ENCODE assay signal across 12 cellular contexts in the genomic region with DNA sequence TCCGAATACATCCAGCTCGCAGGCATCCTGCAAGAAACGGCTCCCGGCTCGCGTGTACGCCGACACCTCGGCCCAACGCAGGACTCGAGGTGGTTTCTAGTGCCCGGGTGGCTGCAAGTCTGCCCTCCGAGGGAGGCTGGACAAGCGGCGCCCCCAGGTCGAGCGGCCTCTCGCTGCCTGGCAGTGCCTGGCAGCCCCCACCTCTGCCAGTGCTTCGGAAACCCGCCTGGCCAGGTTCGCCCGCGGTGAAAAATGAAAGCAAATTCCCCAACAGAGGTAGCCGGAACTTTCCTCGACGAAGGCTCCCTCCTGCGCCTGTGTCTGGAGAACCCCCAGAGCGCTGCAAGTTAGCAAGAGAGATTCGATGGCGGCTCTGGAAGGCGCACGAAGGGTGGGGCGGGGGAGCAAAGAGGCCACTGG. TPM values are rescaled to one million over a fixed set of nuclear protein-coding genes. Genes with fewer than 3 reads are reported as not detected.
DNase-seq lines count a peak whose midpoint lies in the region; ATAC-seq and TF ChIP-seq lines count a peak whose summit lies in the region.
"Had no signal": no experiment of that assay in that cellular context is flagged by ENCODE, and none has a peak within 500 bp of the region (broad histone marks: within the 10 kb centered on the region; RNA-seq: fewer than 3 reads in every experiment).

No MANE protein-coding gene starts in this region.

- H3K4me1 Mint-ChIP-seq in CD14-positive monocyte (peaks cover 52% of the 10 kb centered on the region), neural progenitor cell (peaks cover 38% of the 10 kb centered on the region)

- peak overlapping the region in 2 of 7 donors; percentile 40 to 68 for H3K27ac Mint-ChIP-seq in CD14-positive monocyte
- no peak overlapping the region for H3K27ac Mint-ChIP-seq in neural progenitor cell

- peak overlapping the region; percentile 73 for H3K27ac ChIP-seq in RWPE1
- H3K27ac ChIP-seq in neural progenitor cell, result no peak overlapping the region

- peaks cover 84% of the 10 kb centered on the region for H3F3A ChIP-seq in neural progenitor cell (ENCODE audit: low read depth)

- H3K79me2 ChIP-seq in neural progenitor cell (ENCODE audit: low read depth), result peaks cover 10% of the 10 kb centered on the region

- no peak overlapping the region for H2AFZ ChIP-seq in neural progenitor cell (replicated peaks)

- DNase-seq in CD14-positive monocyte (ENCODE audit: low spot score), result no peak
- no peak for DNase-seq in RWPE1 (ENCODE audit: low spot score)
- no peak for DNase-seq in epithelial cell of proximal tubule (ENCODE audit: low read depth)
- DNase-seq in neural progenitor cell (ENCODE audit: low spot score), result peak; percentile 53
- no peak for DNase-seq in ureter (ENCODE audit: low spot score)
- no peak for DNase-seq in RKO (ENCODE audit: low spot score)
- DNase-seq in NCI-H524 (lab: John Stamatoyannopoulos, UW), result no peak
- DNase-seq: kidney glomerular epithelial cell, NCI-H2081 treated with DMSO at 0.1 percent for 48 hours had no signal

- no peaks in the 10 kb centered on the region for H3K9me3 ChIP-seq in neural progenitor cell (ENCODE audit: low read depth)
- H3K9me3 ChIP-seq: adrenal gland had no signal

- TF ChIP-seq CTCF in CD14-positive monocyte (IDR thresholded peaks at IDR 0.05) (no peak), RWPE1 (conservative IDR thresholded peaks at IDR 0.05; ENCODE audit: low read depth) (no peak), epithelial cell of proximal tubule (conservative IDR thresholded peaks at IDR 0.05; ENCODE audit: low read depth, low read length) (no peak), neural progenitor cell (IDR thresholded peaks at IDR 0.05) (no peak)

- H3K4me2 ChIP-seq in neural progenitor cell, result peak overlapping the region; percentile 80

- peak overlapping the region; percentile 89 for H3K4me3 ChIP-seq in epithelial cell of proximal tubule (ENCODE audit: low read depth, low read length)
- peak overlapping the region; percentile 87 for H3K4me3 ChIP-seq in neural progenitor cell

- CTCF ChIA-PET in RWPE1 (lab: Yijun Ruan, JAX), result interaction anchor here (0.6 kb wide), 1 partner anchor 113 kb away, joined by 3 read pairs; no protein-coding TSS in a partner anchor

- H3K27me3 ChIP-seq in neural progenitor cell, result peaks cover 89% of the 10 kb centered on the region
- H3K27me3 ChIP-seq: adrenal gland had no signal

- peak overlapping the region; percentile 89 to 96 for H3K4me3 Mint-ChIP-seq in CD14-positive monocyte
- peak overlapping the region; percentile 86 for H3K4me3 Mint-ChIP-seq in neural progenitor cell

- H3K27me3 Mint-ChIP-seq in CD14-positive monocyte (ENCODE audit: low read depth in 3 of 3) (peaks cover 66 to 85% (median 72%) of the 10 kb centered on the region in 3 donors), neural progenitor cell (ENCODE audit: insufficient read depth, low read depth) (peaks cover 34% of the 10 kb centered on the region)

- peaks cover 40% of the 10 kb centered on the region for H3K4me1 ChIP-seq in neural progenitor cell

- no peak overlapping the region for H3K9ac ChIP-seq in neural progenitor cell

- H4K20me1 ChIP-seq in neural progenitor cell (ENCODE audit: low read depth), result peaks cover 15% of the 10 kb centered on the region

- H3K9me3 Mint-ChIP-seq in CD14-positive monocyte (peaks cover 0 to 24% (median 17%) of the 10 kb centered on the region in 7 donors), neural progenitor cell (no peaks in the 10 kb centered on the region)

- POLR2A ChIA-PET in RWPE1 (lab: Yijun Ruan, JAX; ENCODE audit: low non-redundant PET), result no interaction called here

- H3K36me3 Mint-ChIP-seq in CD14-positive monocyte (peaks cover 18 to 20% of the 10 kb centered on the region in 2 donors), neural progenitor cell (no peaks in the 10 kb centered on the region)

- intact Hi-C loops in CD14-positive monocyte (cut with micrococcal nuclease), result loop anchor here (10.0 kb wide), 3 partner anchors 127 to 507 kb away; no protein-coding TSS in a partner anchor

- H3K36me3 ChIP-seq in neural progenitor cell, result no peaks in the 10 kb centered on the region
- H3K36me3 ChIP-seq: adrenal gland had no signal

- ATAC-seq in HG03025 (IDR thresholded peaks at IDR 0.05; ENCODE audit: low FRiP score, unreplicated experiment), result no peak

RNA-seq across cellular contexts. Expression of a gene that starts 5.7 kb away (rescaled TPM):
- 1 to 10 TPM in 1 of 2 donors, under 1 TPM in 1; 0.65 to 1.3 TPM for polyA plus RNA-seq in CD14-positive monocyte
- total RNA-seq in epithelial cell of proximal tubule, result 8.5 and 9.6 TPM in 2 replicates
- total RNA-seq in neural progenitor cell (ENCODE audit: low replicate concordance), result 8.3 and 20.9 TPM in 2 replicates
- 25.2 TPM for total RNA-seq in ureter
- total RNA-seq: T-helper 1 cell treated with Interleukin-12 subunit alpha and Interleukin-12 subunit beta and Interleukin-4 antibody, amounts not matched to agents 30 ng/mL and 1 ng/mL, for 36 hours had no signal

RNA-seq across cellular contexts. Expression of a gene that starts 24.1 kb away (rescaled TPM):
- 10 to 100 TPM; 56.4 to 59.6 TPM for polyA plus RNA-seq in CD14-positive monocyte
- total RNA-seq in epithelial cell of proximal tubule (0.75 and 7.2 TPM in 2 replicates), neural progenitor cell (ENCODE audit: low replicate concordance) (5.2 TPM in 1 of 2 replicates, not detected in the other), ureter (23.1 TPM)
- total RNA-seq: T-helper 1 cell treated with Interleukin-12 subunit alpha and Interleukin-12 subunit beta and Interleukin-4 antibody, amounts not matched to agents 30 ng/mL and 1 ng/mL, for 36 hours had no signal
